Comparison of ENCODE assay signal across 1 cellular context in the genomic region with DNA sequence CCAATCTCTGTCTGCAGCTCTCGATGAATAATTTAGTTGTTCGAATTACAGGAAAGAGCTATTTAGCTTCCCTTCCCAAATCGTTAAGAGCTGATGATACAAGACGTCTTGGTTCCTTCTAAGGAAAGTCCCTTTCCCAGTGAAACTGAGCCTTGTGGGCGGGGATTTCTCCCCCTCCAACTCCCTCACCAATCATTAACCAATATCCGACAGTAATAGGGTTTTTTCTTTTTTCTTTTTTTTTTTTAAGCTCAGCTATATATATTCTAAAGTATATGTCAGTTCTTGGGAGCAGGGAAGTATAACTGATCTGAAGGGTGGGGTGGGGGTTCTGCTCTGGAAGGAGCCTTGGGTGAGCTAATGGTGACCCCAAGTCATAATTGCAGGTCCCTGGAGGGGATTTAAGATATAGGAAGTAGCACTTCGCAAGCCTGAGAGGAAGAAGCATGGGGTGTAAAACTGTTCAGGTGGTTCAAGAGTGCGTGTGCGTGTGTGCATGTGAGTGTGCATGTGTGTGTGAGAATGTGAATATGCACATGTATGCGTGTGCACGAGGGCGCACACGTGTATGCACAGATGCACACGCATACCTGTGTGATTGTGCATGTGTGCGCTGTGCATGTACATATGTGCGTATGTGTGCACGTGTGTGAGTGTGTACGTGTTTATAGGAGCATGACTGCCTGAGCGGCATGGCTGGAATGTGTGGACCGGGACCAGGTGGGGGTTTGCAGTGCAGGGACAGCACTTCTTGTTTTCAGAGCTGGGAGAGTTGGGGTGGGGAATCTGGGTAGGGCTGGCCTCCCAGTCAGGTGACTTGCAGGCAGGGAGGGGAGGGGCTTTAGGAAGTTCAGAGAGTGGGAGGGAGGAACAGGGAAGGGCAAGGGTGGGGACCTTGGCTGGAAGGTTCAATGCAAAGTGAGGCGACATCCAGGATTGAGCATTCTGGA.
A peak's percentile ranks its signal among the peaks of the same experiment; 100 is the strongest.
TF ChIP-seq lines count a peak whose summit lies in the region.

No MANE protein-coding gene starts in this region.

TF ChIP-seq in GM12878, 131 proteins besides CTCF, POLR2A, EP300 and RAD21 (continues in another document):
- TF ChIP-seq, protein P1, sequence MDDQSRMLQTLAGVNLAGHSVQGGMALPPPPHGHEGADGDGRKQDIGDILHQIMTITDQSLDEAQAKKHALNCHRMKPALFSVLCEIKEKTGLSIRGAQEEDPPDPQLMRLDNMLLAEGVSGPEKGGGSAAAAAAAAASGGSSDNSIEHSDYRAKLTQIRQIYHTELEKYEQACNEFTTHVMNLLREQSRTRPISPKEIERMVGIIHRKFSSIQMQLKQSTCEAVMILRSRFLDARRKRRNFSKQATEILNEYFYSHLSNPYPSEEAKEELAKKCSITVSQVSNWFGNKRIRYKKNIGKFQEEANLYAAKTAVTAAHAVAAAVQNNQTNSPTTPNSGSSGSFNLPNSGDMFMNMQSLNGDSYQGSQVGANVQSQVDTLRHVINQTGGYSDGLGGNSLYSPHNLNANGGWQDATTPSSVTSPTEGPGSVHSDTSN (IDR thresholded peaks at IDR 0.05; ENCODE audit: insufficient replicate concordance, low read depth, low read length), result no peak
- TF ChIP-seq MTA2 (IDR thresholded peaks at IDR 0.05; ENCODE audit: low read depth), result peak; percentile 61; the same call in 1 of the 2 replicates
- no peak for TF ChIP-seq BCL3 (IDR thresholded peaks at IDR 0.05; ENCODE audit: borderline replicate concordance, insufficient read depth, low read depth, low read length, poor library complexity, severe bottlenecking)
- peak; percentile 96 for TF ChIP-seq PAX8 (IDR thresholded peaks at IDR 0.05)
- TF ChIP-seq, protein P2, sequence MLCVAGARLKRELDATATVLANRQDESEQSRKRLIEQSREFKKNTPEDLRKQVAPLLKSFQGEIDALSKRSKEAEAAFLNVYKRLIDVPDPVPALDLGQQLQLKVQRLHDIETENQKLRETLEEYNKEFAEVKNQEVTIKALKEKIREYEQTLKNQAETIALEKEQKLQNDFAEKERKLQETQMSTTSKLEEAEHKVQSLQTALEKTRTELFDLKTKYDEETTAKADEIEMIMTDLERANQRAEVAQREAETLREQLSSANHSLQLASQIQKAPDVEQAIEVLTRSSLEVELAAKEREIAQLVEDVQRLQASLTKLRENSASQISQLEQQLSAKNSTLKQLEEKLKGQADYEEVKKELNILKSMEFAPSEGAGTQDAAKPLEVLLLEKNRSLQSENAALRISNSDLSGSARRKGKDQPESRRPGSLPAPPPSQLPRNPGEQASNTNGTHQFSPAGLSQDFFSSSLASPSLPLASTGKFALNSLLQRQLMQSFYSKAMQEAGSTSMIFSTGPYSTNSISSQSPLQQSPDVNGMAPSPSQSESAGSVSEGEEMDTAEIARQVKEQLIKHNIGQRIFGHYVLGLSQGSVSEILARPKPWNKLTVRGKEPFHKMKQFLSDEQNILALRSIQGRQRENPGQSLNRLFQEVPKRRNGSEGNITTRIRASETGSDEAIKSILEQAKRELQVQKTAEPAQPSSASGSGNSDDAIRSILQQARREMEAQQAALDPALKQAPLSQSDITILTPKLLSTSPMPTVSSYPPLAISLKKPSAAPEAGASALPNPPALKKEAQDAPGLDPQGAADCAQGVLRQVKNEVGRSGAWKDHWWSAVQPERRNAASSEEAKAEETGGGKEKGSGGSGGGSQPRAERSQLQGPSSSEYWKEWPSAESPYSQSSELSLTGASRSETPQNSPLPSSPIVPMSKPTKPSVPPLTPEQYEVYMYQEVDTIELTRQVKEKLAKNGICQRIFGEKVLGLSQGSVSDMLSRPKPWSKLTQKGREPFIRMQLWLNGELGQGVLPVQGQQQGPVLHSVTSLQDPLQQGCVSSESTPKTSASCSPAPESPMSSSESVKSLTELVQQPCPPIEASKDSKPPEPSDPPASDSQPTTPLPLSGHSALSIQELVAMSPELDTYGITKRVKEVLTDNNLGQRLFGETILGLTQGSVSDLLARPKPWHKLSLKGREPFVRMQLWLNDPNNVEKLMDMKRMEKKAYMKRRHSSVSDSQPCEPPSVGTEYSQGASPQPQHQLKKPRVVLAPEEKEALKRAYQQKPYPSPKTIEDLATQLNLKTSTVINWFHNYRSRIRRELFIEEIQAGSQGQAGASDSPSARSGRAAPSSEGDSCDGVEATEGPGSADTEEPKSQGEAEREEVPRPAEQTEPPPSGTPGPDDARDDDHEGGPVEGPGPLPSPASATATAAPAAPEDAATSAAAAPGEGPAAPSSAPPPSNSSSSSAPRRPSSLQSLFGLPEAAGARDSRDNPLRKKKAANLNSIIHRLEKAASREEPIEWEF (IDR thresholded peaks at IDR 0.05; ENCODE audit: insufficient replicate concordance, low read depth, low read length), result peak; percentile 67
- 0 out of 3 replicates have a peak, but pooled peaks of 1 of the 2 experiments have one; percentile 15 for TF ChIP-seq EGR1 (IDR thresholded peaks at IDR 0.05; ENCODE audit: borderline replicate concordance in 1 of 2, low read depth in 2 of 2, low read length in 2 of 2)
- no peak for TF ChIP-seq RFX5 (IDR thresholded peaks at IDR 0.05; ENCODE audit: low read depth, low read length)
- TF ChIP-seq DPF2 (IDR thresholded peaks at IDR 0.05), result peak; percentile 90
- TF ChIP-seq STAT3 (IDR thresholded peaks at IDR 0.05; ENCODE audit: low read depth, low read length), result no peak
- TF ChIP-seq POU2F2 (IDR thresholded peaks at IDR 0.05; ENCODE audit: borderline replicate concordance, low read depth, low read length), result peak; percentile 55; the same call in 1 of the 3 replicates
- peak; percentile 65 for TF ChIP-seq ZNF687 (IDR thresholded peaks at IDR 0.05)
- TF ChIP-seq TARDBP (IDR thresholded peaks at IDR 0.05; ENCODE audit: borderline replicate concordance), result no peak
- no peak for TF ChIP-seq ZZZ3 (IDR thresholded peaks at IDR 0.05; ENCODE audit: control insufficient read depth, insufficient read length, low read depth)
- TF ChIP-seq, protein P3, sequence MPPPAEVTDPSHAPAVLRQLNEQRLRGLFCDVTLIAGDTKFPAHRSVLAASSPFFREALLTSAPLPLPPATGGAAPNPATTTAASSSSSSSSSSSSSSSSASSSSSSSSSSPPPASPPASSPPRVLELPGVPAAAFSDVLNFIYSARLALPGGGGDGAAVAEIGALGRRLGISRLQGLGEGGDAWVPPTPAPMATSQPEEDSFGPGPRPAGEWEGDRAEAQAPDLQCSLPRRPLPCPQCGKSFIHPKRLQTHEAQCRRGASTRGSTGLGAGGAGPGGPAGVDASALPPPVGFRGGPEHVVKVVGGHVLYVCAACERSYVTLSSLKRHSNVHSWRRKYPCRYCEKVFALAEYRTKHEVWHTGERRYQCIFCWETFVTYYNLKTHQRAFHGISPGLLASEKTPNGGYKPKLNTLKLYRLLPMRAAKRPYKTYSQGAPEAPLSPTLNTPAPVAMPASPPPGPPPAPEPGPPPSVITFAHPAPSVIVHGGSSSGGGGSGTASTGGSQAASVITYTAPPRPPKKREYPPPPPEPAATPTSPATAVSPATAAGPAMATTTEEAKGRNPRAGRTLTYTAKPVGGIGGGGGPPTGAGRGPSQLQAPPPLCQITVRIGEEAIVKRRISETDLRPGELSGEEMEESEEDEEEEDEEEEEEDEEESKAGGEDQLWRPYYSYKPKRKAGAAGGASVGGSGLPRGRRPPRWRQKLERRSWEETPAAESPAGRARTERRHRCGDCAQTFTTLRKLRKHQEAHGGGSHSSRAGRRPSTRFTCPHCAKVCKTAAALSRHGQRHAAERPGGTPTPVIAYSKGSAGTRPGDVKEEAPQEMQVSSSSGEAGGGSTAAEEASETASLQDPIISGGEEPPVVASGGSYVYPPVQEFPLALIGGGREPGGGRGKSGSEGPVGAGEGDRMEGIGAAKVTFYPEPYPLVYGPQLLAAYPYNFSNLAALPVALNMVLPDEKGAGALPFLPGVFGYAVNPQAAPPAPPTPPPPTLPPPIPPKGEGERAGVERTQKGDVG (CRISPR knock-in tag; IDR thresholded peaks at IDR 0.05), result no peak
- TF ChIP-seq IKZF1 (conservative IDR thresholded peaks at IDR 0.05), result peak; percentile 83
- TF ChIP-seq STAT1 (conservative IDR thresholded peaks at IDR 0.05), result no peak
- no peak; the same call in 1 of the 2 replicates for TF ChIP-seq SPI1 (IDR thresholded peaks at IDR 0.05; ENCODE audit: borderline replicate concordance, insufficient read depth, low read depth, low read length)
- 0 out of 2 replicates have a peak, but pooled peaks have one; percentile 10 for TF ChIP-seq BACH1 (IDR thresholded peaks at IDR 0.05; ENCODE audit: borderline replicate concordance)
- peak; percentile 18; the same call in 1 of the 2 replicates for TF ChIP-seq BMI1 (IDR thresholded peaks at IDR 0.05; ENCODE audit: borderline replicate concordance)
- TF ChIP-seq BHLHE40 (IDR thresholded peaks at IDR 0.05; ENCODE audit: borderline replicate concordance in 1 of 2, low read depth in 2 of 2, low read length in 1 of 2), result peak; percentile 82 to 96
- TF ChIP-seq, protein P4, sequence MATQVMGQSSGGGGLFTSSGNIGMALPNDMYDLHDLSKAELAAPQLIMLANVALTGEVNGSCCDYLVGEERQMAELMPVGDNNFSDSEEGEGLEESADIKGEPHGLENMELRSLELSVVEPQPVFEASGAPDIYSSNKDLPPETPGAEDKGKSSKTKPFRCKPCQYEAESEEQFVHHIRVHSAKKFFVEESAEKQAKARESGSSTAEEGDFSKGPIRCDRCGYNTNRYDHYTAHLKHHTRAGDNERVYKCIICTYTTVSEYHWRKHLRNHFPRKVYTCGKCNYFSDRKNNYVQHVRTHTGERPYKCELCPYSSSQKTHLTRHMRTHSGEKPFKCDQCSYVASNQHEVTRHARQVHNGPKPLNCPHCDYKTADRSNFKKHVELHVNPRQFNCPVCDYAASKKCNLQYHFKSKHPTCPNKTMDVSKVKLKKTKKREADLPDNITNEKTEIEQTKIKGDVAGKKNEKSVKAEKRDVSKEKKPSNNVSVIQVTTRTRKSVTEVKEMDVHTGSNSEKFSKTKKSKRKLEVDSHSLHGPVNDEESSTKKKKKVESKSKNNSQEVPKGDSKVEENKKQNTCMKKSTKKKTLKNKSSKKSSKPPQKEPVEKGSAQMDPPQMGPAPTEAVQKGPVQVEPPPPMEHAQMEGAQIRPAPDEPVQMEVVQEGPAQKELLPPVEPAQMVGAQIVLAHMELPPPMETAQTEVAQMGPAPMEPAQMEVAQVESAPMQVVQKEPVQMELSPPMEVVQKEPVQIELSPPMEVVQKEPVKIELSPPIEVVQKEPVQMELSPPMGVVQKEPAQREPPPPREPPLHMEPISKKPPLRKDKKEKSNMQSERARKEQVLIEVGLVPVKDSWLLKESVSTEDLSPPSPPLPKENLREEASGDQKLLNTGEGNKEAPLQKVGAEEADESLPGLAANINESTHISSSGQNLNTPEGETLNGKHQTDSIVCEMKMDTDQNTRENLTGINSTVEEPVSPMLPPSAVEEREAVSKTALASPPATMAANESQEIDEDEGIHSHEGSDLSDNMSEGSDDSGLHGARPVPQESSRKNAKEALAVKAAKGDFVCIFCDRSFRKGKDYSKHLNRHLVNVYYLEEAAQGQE (IDR thresholded peaks at IDR 0.05; ENCODE audit: low read depth, low read length), result 0 out of 2 replicates have a peak, but pooled peaks have one; percentile 11
- TF ChIP-seq, protein P5, sequence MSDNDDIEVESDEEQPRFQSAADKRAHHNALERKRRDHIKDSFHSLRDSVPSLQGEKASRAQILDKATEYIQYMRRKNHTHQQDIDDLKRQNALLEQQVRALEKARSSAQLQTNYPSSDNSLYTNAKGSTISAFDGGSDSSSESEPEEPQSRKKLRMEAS (IDR thresholded peaks at IDR 0.05; ENCODE audit: low read depth, low read length), result peak; percentile 38; the same call in 1 of the 2 replicates
- TF ChIP-seq, protein P6, sequence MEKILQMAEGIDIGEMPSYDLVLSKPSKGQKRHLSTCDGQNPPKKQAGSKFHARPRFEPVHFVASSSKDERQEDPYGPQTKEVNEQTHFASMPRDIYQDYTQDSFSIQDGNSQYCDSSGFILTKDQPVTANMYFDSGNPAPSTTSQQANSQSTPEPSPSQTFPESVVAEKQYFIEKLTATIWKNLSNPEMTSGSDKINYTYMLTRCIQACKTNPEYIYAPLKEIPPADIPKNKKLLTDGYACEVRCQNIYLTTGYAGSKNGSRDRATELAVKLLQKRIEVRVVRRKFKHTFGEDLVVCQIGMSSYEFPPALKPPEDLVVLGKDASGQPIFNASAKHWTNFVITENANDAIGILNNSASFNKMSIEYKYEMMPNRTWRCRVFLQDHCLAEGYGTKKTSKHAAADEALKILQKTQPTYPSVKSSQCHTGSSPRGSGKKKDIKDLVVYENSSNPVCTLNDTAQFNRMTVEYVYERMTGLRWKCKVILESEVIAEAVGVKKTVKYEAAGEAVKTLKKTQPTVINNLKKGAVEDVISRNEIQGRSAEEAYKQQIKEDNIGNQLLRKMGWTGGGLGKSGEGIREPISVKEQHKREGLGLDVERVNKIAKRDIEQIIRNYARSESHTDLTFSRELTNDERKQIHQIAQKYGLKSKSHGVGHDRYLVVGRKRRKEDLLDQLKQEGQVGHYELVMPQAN (conservative IDR thresholded peaks at IDR 0.05), result 0 out of 2 replicates have a peak, but pooled peaks have one; percentile 29
- peak; percentile 79 for TF ChIP-seq RELA (IDR thresholded peaks at IDR 0.05; ENCODE audit: borderline replicate concordance, partially characterized antibody)
- TF ChIP-seq ZNF384 (IDR thresholded peaks at IDR 0.05; ENCODE audit: borderline replicate concordance, low read depth, low read length), result peak; percentile 73
